22 cellular contexts compared by ENCODE assay signal in genomic region chr1:246187834-246188372, GRCh38.
"Had no signal": no experiment of that assay in that cellular context is flagged by ENCODE, and none has a peak within 500 bp of the region (broad histone marks: within the 10 kb centered on the region; RNA-seq: fewer than 3 reads in every experiment).

No MANE protein-coding gene starts in this region.

- FAIRE-seq: bronchial epithelial cell had no signal

- H3K27ac ChIP-seq: adrenal gland had no signal

- H3K4me3 ChIP-seq: adrenal gland had no signal

- H3K4me1 ChIP-seq: adrenal gland had no signal

- H3K27me3 Mint-ChIP-seq: activated naive CD8-positive, alpha-beta T cell treated with anti-CD3 and anti-CD28 coated beads, Interleukin-2, amount 10 ng/mL, durations not matched to agents 7 days and 5 days had no signal

- H3K4me3 Mint-ChIP-seq: activated CD8-positive, alpha-beta T cell treated with anti-CD3 and anti-CD28 coated beads, Interleukin-2, amount 10 ng/mL, durations not matched to agents 7 days and 5 days; activated naive CD8-positive, alpha-beta T cell treated with anti-CD3 and anti-CD28 coated beads, Interleukin-2, amount 10 ng/mL, durations not matched to agents 7 days and 5 days had no signal

- H3K27ac Mint-ChIP-seq: activated CD8-positive, alpha-beta T cell treated with anti-CD3 and anti-CD28 coated beads, Interleukin-2, amount 10 ng/mL, durations not matched to agents 7 days and 5 days; activated naive CD8-positive, alpha-beta T cell treated with anti-CD3 and anti-CD28 coated beads, Interleukin-2, amount 10 ng/mL, durations not matched to agents 7 days and 5 days had no signal

- ATAC-seq: activated CD4-positive, CD25-positive, alpha-beta regulatory T cell treated with anti-CD3 and anti-CD28 coated beads, Interleukin-2, amount 50 U/mL, for 24 hours; activated CD8-positive, alpha-beta T cell treated with anti-CD3 and anti-CD28 coated beads, Interleukin-2, amount 10 ng/mL, durations not matched to agents 7 days and 5 days; Right ventricle myocardium inferior had no signal

- H3K4me2 ChIP-seq: SK-N-SH had no signal

- H3K36me3 ChIP-seq: adrenal gland had no signal

- H3K4me1 Mint-ChIP-seq: activated naive CD8-positive, alpha-beta T cell treated with anti-CD3 and anti-CD28 coated beads, Interleukin-2, amount 10 ng/mL, durations not matched to agents 7 days and 5 days had no signal

- H3K9ac ChIP-seq: SK-N-SH had no signal

- H3K27me3 ChIP-seq: adrenal gland had no signal

- H3K9me3 Mint-ChIP-seq: activated naive CD8-positive, alpha-beta T cell treated with anti-CD3 and anti-CD28 coated beads, Interleukin-2, amount 10 ng/mL, durations not matched to agents 7 days and 5 days had no signal

- H3K9me3 ChIP-seq: adrenal gland, SK-N-SH had no signal

- DNase-seq: activated CD4-positive, alpha-beta T cell treated with anti-CD3 and anti-CD28 coated beads for 4 hours; activated CD8-positive, alpha-beta memory T cell treated with anti-CD3 and anti-CD28 coated beads, Interleukin-2, amount 50 U/mL, for 48 hours; activated CD8-positive, alpha-beta T cell treated with anti-CD3 and anti-CD28 coated beads, Interleukin-2, amount 10 ng/mL, durations not matched to agents 7 days and 5 days; activated naive CD4-positive, alpha-beta T cell treated with anti-CD3 and anti-CD28 coated beads, Interleukin-2, amount 50 U/mL, for 16 hours; activated naive CD8-positive, alpha-beta T cell treated with anti-CD3 and anti-CD28 coated beads, Interleukin-2, amount 10 ng/mL, durations not matched to agents 7 days and 5 days; activated T-cell treated with anti-CD3 and anti-CD28 coated beads, Interleukin-2, amount 50 U/mL, for 1 hour; adrenal gland; anterior cingulate cortex; central memory CD4-positive, alpha-beta T cell; KG1; NCI-H1105 treated with DMSO at 0.1 percent for 48 hours; NCI-H1436 treated with DMSO at 0.1 percent for 48 hours; NCI-H187; NCI-H2081; NCI-H446; NCI-H524; RPMI8226; SK-N-SH; T-helper 1 cell had no signal
